ENCODE assay signal across 1 cellular context in genomic region chr20:33686008-33686983, GRCh38.
TF ChIP-seq lines count a peak whose summit lies in the region.

Gene E2F1, minus strand, starts transcription at chr20:33686385. Its CDS starts 121 bp downstream, at chr20:33686264.

TF ChIP-seq in HepG2, 621 proteins besides CTCF, POLR2A, EP300 and RAD21 (continued from another document):
- no peak for TF ChIP-seq AKNA (CRISPR knock-in tag; IDR thresholded peaks at IDR 0.05; ENCODE audit: borderline replicate concordance)
- TF ChIP-seq NFYB (CRISPR knock-in tag; IDR thresholded peaks at IDR 0.05) = peak; percentile 91
- 0 out of 2 replicates have a peak, but pooled peaks have one; percentile 32 for TF ChIP-seq NFE2L1 (CRISPR knock-in tag; IDR thresholded peaks at IDR 0.05; ENCODE audit: borderline replicate concordance)
- TF ChIP-seq ZNF576 (CRISPR knock-in tag; IDR thresholded peaks at IDR 0.05) = no peak
- TF ChIP-seq ZNF33A (CRISPR knock-in tag; IDR thresholded peaks at IDR 0.05; ENCODE audit: borderline replicate concordance) = no peak
- peak; percentile 61; the same call in 1 of the 2 replicates for TF ChIP-seq ZNF160 (CRISPR knock-in tag; IDR thresholded peaks at IDR 0.05)
- TF ChIP-seq ZNF839 (CRISPR knock-in tag; IDR thresholded peaks at IDR 0.05; ENCODE audit: borderline replicate concordance) = peak; percentile 12; the same call in 1 of the 2 replicates
- TF ChIP-seq ZNF350 (CRISPR knock-in tag; IDR thresholded peaks at IDR 0.05; ENCODE audit: borderline replicate concordance, low read depth) = peak; percentile 7; the same call in 1 of the 2 replicates
- TF ChIP-seq ZNF746 (CRISPR knock-in tag; IDR thresholded peaks at IDR 0.05) = no peak; the same call in 1 of the 2 replicates
- peak; percentile 89 for TF ChIP-seq CREB1 (IDR thresholded peaks at IDR 0.05)
- peak; percentile 78; the same call in 1 of the 2 replicates for TF ChIP-seq CREB1 (CRISPR knock-in tag; IDR thresholded peaks at IDR 0.05)
- no peak for TF ChIP-seq ZBTB42 (CRISPR knock-in tag; IDR thresholded peaks at IDR 0.05)
- no peak for TF ChIP-seq TRIM22 (IDR thresholded peaks at IDR 0.05)
- TF ChIP-seq KLF15 (CRISPR knock-in tag; IDR thresholded peaks at IDR 0.05; ENCODE audit: borderline replicate concordance) = peak; percentile 68; the same call in 1 of the 2 replicates
- no peak for TF ChIP-seq KDM1A (CRISPR knock-in tag; IDR thresholded peaks at IDR 0.05)
- TF ChIP-seq ZNF546 (CRISPR knock-in tag; conservative IDR thresholded peaks at IDR 0.05) = peak; percentile 98
- no peak for TF ChIP-seq CENPX (CRISPR knock-in tag; IDR thresholded peaks at IDR 0.05)
- TF ChIP-seq ZNF639 (CRISPR knock-in tag; conservative IDR thresholded peaks at IDR 0.05) = peak; percentile 55; the same call in 1 of the 2 replicates
- peak; percentile 55; the same call in 1 of the 2 replicates for TF ChIP-seq ATF2 (CRISPR knock-in tag; IDR thresholded peaks at IDR 0.05)
- TF ChIP-seq ZNF772 (CRISPR knock-in tag; IDR thresholded peaks at IDR 0.05) = peak; percentile 87; the same call in 1 of the 2 replicates
- peak; percentile 84; the same call in 1 of the 2 replicates for TF ChIP-seq ZNF557 (CRISPR knock-in tag; IDR thresholded peaks at IDR 0.05)
- peak; percentile 90 for TF ChIP-seq KLF11 (CRISPR knock-in tag; IDR thresholded peaks at IDR 0.05)
- TF ChIP-seq ZNF431 (CRISPR knock-in tag; IDR thresholded peaks at IDR 0.05; ENCODE audit: borderline replicate concordance, low read depth) = peak; percentile 92; the same call in 1 of the 2 replicates
- TF ChIP-seq ZBTB46 (CRISPR knock-in tag; IDR thresholded peaks at IDR 0.05; ENCODE audit: borderline replicate concordance) = 0 out of 2 replicates have a peak, but pooled peaks have one; percentile 60
- no peak for TF ChIP-seq ZNF18 (CRISPR knock-in tag; IDR thresholded peaks at IDR 0.05; ENCODE audit: insufficient replicate concordance)
- peak; percentile 75 for TF ChIP-seq SPEN (CRISPR knock-in tag; IDR thresholded peaks at IDR 0.05; ENCODE audit: low read depth)
- TF ChIP-seq RXRA (CRISPR knock-in tag; IDR thresholded peaks at IDR 0.05) = peak; percentile 11; the same call in 1 of the 2 replicates
- TF ChIP-seq ZBTB39 (CRISPR knock-in tag; IDR thresholded peaks at IDR 0.05) = no peak
- peak; percentile 98 for TF ChIP-seq MXD4 (CRISPR knock-in tag; IDR thresholded peaks at IDR 0.05)
- no peak for TF ChIP-seq ZNF24 (IDR thresholded peaks at IDR 0.05)
- TF ChIP-seq HOXA9 (CRISPR knock-in tag; IDR thresholded peaks at IDR 0.05; ENCODE audit: borderline replicate concordance) = peak; percentile 98
- no peak for TF ChIP-seq AGO2 (optimal IDR thresholded peaks at IDR 0.05; ENCODE audit: low read depth, low read length)
- TF ChIP-seq TEAD2 (CRISPR knock-in tag; IDR thresholded peaks at IDR 0.05) = peak; percentile 75; the same call in 1 of the 2 replicates
- TF ChIP-seq POGK (CRISPR knock-in tag; conservative IDR thresholded peaks at IDR 0.05) = peak; percentile 85
- TF ChIP-seq MED1 (CRISPR knock-in tag; IDR thresholded peaks at IDR 0.05) = 0 out of 2 replicates have a peak, but pooled peaks have one; percentile 38
- TF ChIP-seq BATF2 (CRISPR knock-in tag; IDR thresholded peaks at IDR 0.05) = peak; percentile 99
- peak; percentile 72; the same call in 1 of the 2 replicates for TF ChIP-seq ZNF331 (CRISPR knock-in tag; IDR thresholded peaks at IDR 0.05)
